In the genomic region with DNA sequence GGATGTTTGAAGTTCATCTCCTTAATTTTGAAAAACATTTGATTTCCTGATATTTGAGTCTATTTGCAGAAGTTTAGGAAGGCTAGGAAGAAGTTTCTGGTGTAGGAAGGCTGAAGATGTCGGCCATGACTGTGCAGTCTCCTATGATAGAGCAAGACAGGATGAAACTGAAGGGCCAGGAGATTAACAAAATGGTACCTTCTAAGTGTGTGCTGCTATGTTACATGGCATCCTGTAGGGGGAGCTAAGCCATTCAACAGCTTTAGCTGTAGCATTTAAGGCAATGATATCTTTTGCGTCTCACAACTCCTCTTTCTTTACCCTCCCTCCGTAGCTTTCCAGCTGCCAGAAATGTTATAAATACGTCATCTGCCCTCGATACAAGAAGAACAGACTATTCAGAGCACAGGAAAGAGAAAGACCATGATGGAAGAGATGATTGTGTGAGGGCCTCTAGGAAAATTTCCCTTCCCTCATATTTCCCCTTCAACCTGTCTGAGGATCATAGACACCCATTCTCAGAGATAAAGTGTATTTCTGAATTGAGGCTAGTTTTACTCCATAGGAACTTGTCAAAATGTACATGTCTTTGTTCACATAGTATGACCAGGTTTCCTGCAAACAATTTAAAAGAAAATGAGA, we compare ENCODE assay signal across 9 cellular contexts.
DNase-seq lines count a peak whose midpoint lies in the region; TF ChIP-seq lines count a peak whose summit lies in the region.
"Had no signal": no experiment of that assay in that cellular context is flagged by ENCODE, and none has a peak within 500 bp of the region (broad histone marks: within the 10 kb centered on the region; RNA-seq: fewer than 3 reads in every experiment).

No MANE protein-coding gene starts in this region.

- peak; percentile 58 for TF ChIP-seq RAD21 in Ishikawa (IDR thresholded peaks at IDR 0.05; ENCODE audit: low read depth)

- no peaks in the 10 kb centered on the region for H3K9me3 ChIP-seq in Peyer's patch

- H3K27ac ChIP-seq in Peyer's patch: peak overlapping the region in 2 of 4 donors; percentile 49 to 55

- TF ChIP-seq CTCF in Peyer's patch (IDR thresholded peaks at IDR 0.05): peak in 5 of 6 experiments; percentile 8 to 70 (median 56)
- peak; percentile 87 for TF ChIP-seq CTCF in fibroblast of mammary gland (conservative IDR thresholded peaks at IDR 0.05; ENCODE audit: control insufficient read depth, insufficient read depth, low read depth, low read length)

- TF ChIP-seq POLR2A in Peyer's patch (IDR thresholded peaks at IDR 0.05): no peak

- no peaks in the 10 kb centered on the region for H3K36me3 ChIP-seq in Peyer's patch

- peak; percentile 37 for DNase-seq in EH (ENCODE audit: low read depth)
- no peak for DNase-seq in Peyer's patch
- DNase-seq in fibroblast of mammary gland (ENCODE audit: low read depth): peak; percentile 63
- DNase-seq in renal cortical epithelial cell (ENCODE audit: low read depth): peak; percentile 67
- DNase-seq in HPDE6-E6E7 (ENCODE audit: extremely low spot score): no peak
- no peak for DNase-seq in HK-2 (ENCODE audit: unreplicated experiment)
- DNase-seq in activated CD4-positive, alpha-beta T cell treated with anti-CD3 and anti-CD28 coated beads, Interleukin-2, amount 50 U/mL, for 4 hours: no peak

- H3K4me3 ChIP-seq in Peyer's patch: no peak overlapping the region
- no peak overlapping the region for H3K4me3 ChIP-seq in fibroblast of mammary gland (ENCODE audit: control insufficient read depth, low read depth, low read length)
- H3K4me3 ChIP-seq: skin epidermis had no signal

- TF ChIP-seq EP300 in Ishikawa (IDR thresholded peaks at IDR 0.05; ENCODE audit: borderline replicate concordance): no peak

- H3K27me3 ChIP-seq in Peyer's patch: no peaks in the 10 kb centered on the region

- peaks cover 0 to 8% (median 0%) of the 10 kb centered on the region in 4 donors for H3K4me1 ChIP-seq in Peyer's patch

TF ChIP-seq in Ishikawa, 13 proteins besides CTCF, POLR2A, EP300 and RAD21:
- TF ChIP-seq NFIC (IDR thresholded peaks at IDR 0.05) (no peak), CREB1 (IDR thresholded peaks at IDR 0.05; ENCODE audit: low read depth) (no peak), CEBPB (IDR thresholded peaks at IDR 0.05) (no peak), FOXM1 (IDR thresholded peaks at IDR 0.05; ENCODE audit: borderline replicate concordance, low read depth) (no peak), YY1 (IDR thresholded peaks at IDR 0.05; ENCODE audit: low read depth) (no peak), TEAD4 (IDR thresholded peaks at IDR 0.05) (no peak), ZBTB7A (IDR thresholded peaks at IDR 0.05; ENCODE audit: low read depth) (no peak)
- TF ChIP-seq, protein P1, sequence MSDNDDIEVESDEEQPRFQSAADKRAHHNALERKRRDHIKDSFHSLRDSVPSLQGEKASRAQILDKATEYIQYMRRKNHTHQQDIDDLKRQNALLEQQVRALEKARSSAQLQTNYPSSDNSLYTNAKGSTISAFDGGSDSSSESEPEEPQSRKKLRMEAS (IDR thresholded peaks at IDR 0.05): no peak
TF ChIP-seq in Ishikawa: peak in this region for 0.

Comparison
In these comparisons a context has a peak if more than half of its experiments do, and no peak if none do; other contexts are left out.
1. DNase-seq: peak in EH (single experiment), fibroblast of mammary gland (single experiment) and renal cortical epithelial cell (single experiment); none in Peyer's patch (0 of 3), HPDE6-E6E7 (single experiment), HK-2 (single experiment) and activated CD4-positive, alpha-beta T cell treated with anti-CD3 and anti-CD28 coated beads, Interleukin-2, amount 50 U/mL, for 4 hours (0 of 2).